Comparison of ENCODE assay signal across 8 cellular contexts in the genomic region with DNA sequence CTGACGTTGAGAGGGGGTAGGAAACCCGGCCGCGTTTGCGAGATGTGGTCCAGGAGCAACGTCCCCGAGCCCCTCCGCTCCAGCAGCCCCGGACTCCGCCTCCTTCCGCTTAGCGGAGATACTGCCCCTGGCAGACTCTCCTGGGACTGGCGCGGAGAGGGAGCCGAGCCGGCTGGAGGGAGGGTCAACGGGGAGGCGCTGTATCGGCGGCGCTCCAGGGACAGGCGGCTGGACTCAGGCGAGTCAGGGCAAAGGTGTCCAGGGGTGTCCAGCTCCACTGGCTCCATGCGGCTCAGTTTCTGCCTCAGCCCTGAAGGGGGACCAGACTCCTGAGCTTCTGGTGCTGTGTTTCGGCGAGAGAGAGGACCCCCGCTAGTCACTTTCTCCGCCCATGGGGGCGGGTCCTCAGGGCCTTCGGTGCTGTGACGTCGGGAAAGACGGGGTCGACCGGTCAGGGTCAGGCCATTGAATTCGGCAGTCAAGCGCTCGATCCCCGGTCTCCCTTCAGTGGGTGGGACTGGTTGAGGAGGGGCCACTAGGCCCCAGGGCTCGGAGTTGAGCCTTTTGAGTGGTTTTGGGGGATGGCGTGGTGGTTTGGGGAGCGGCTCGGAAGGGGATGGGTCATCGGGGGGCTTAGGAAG. TPM values are rescaled to one million over a fixed set of nuclear protein-coding genes. Genes with fewer than 3 reads are reported as not detected.
DNase-seq lines count a peak whose midpoint lies in the region; TF ChIP-seq lines count a peak whose summit lies in the region.

No MANE protein-coding gene starts in this region.

- no peaks in the 10 kb centered on the region for H3K9me3 ChIP-seq in esophagus muscularis mucosa

- intact Hi-C loops in esophagus muscularis mucosa (cut with DNase I) = loop anchor here (5.0 kb wide), 1 partner anchor 33 kb away; the partner anchor contains the start of gene RBM8A

- TF ChIP-seq EP300 in esophagus muscularis mucosa (IDR thresholded peaks at IDR 0.05) = no peak

- peak; percentile 13 to 75 for DNase-seq in NCI-H524 (lab: John Stamatoyannopoulos, UW)
- no peak for DNase-seq in NCI-H524 treated with DMSO at 0.1 percent for 48 hours (lab: John Stamatoyannopoulos, UW)
- DNase-seq in NCI-H345 (lab: John Stamatoyannopoulos, UW) = peak; percentile 88
- DNase-seq in activated T-cell treated with anti-CD3 and anti-CD28 coated beads, Interleukin-2, amount 50 U/mL, for 1 hour = peak; percentile 58
- no peak for DNase-seq in esophagus muscularis mucosa (ENCODE audit: extremely low spot score)
- peak; percentile 68 for DNase-seq in mucosa of gallbladder (ENCODE audit: low spot score)
- DNase-seq in GM19240 (ENCODE audit: insufficient read length, low spot score) = no peak

- H3K4me1 ChIP-seq in esophagus muscularis mucosa = peaks cover 37 to 82% (median 76%) of the 10 kb centered on the region in 4 donors

- H3K27ac ChIP-seq in esophagus muscularis mucosa (replicated peaks in 1 of 4) (peak overlapping the region; percentile 98 to 100 (median 98)), temporal lobe (ENCODE audit: low read depth, low read length) (peak overlapping the region; percentile 88)

- whole genome bisulfite sequencing in esophagus muscularis mucosa = 0% methylated on average over 19 of the region's 44 CpGs

- H3K36me3 ChIP-seq in esophagus muscularis mucosa = no peaks in the 10 kb centered on the region

- peak; percentile 39 for TF ChIP-seq POLR2A in esophagus muscularis mucosa (IDR thresholded peaks at IDR 0.05; ENCODE audit: low read depth)

- no peaks in the 10 kb centered on the region for H3K27me3 ChIP-seq in esophagus muscularis mucosa

- peak overlapping the region; percentile 67 to 78 (median 74) for H3K4me3 ChIP-seq in esophagus muscularis mucosa

- peak in 2 of 3 experiments; percentile 33 to 40 for TF ChIP-seq CTCF in esophagus muscularis mucosa (IDR thresholded peaks at IDR 0.05)

RNA-seq across cellular contexts. Expression of gene LIX1L, which starts 2.8 kb away (rescaled TPM):
- total RNA-seq in esophagus muscularis mucosa = 10 to 100 TPM; 33.2 to 55.0 (median 41.7) TPM
- 42.9 TPM for total RNA-seq in mucosa of gallbladder
- 22.4 TPM for total RNA-seq in temporal lobe

RNA-seq across cellular contexts. Expression of gene ANKRD34A, which starts 3.8 kb away (rescaled TPM):
- 1 to 10 TPM in 3 of 4 donors, under 1 TPM in 1; 0.66 to 1.7 (median 1.3) TPM for total RNA-seq in esophagus muscularis mucosa
- total RNA-seq in mucosa of gallbladder = 3.4 TPM
- 1.7 TPM for total RNA-seq in temporal lobe

RNA-seq across cellular contexts. Expression of gene POLR3GL, which starts 3.9 kb away (rescaled TPM):
- total RNA-seq in esophagus muscularis mucosa (10 to 100 TPM; 29.0 to 41.5 (median 35.5) TPM), mucosa of gallbladder (28.3 TPM), temporal lobe (10.6 TPM)

RNA-seq across cellular contexts. Expression of gene RBM8A, which starts 33.3 kb away (rescaled TPM):
- total RNA-seq in esophagus muscularis mucosa = 100 to 1,000 TPM in 1 of 4 donors, 10 to 100 TPM in 3; 42.8 to 119 (median 69.7) TPM
- total RNA-seq in mucosa of gallbladder = 99.8 TPM
- 71.3 TPM for total RNA-seq in temporal lobe

RNA-seq across cellular contexts. Expression of gene TXNIP, which starts 35.8 kb away (rescaled TPM):
- 1,000 to 10,000 TPM; 1,186 to 4,171 (median 2,482) TPM for total RNA-seq in esophagus muscularis mucosa
- total RNA-seq in mucosa of gallbladder = 446 TPM
- total RNA-seq in temporal lobe = 144 TPM

Comparison
In these comparisons a context has a peak if more than half of its experiments do, and no peak if none do; other contexts are left out.
1. DNase-seq: peak in NCI-H524 (2 of 2), NCI-H345 (single experiment), activated T-cell treated with anti-CD3 and anti-CD28 coated beads, Interleukin-2, amount 50 U/mL, for 1 hour (single experiment) and mucosa of gallbladder (single experiment); none in NCI-H524 treated with DMSO at 0.1 percent for 48 hours (single experiment), esophagus muscularis mucosa (single experiment) and GM19240 (single experiment).